In genomic region chr6:11389977-11390376, GRCh38 we compare ENCODE assay signal across 17 cellular contexts.
DNase-seq lines count a peak whose midpoint lies in the region; ATAC-seq, FAIRE-seq and TF ChIP-seq lines count a peak whose summit lies in the region.
"Had no signal": no experiment of that assay in that cellular context is flagged by ENCODE, and none has a peak within 500 bp of the region (broad histone marks: within the 10 kb centered on the region; RNA-seq: fewer than 3 reads in every experiment).

No MANE protein-coding gene starts in this region.

- 97% methylated on average over 7 of the region's 7 CpGs for WGBS in HepG2 (ENCODE audit: low lambda C conversion rate)
- WGBS in right lobe of liver (ENCODE audit: insufficient coverage, low coverage, low lambda C conversion rate, missing lambda C conversion rate) = 54% methylated on average over 5 of the region's 7 CpGs
- WGBS in lung, 2 donors = 34 to 39% methylated on average over 7 of the region's 7 CpGs

- H3K4me1 ChIP-seq in HepG2 (ENCODE audit: insufficient read depth, low read length) = peaks cover 90% of the 10 kb centered on the region
- H3K4me1 ChIP-seq in right lobe of liver = peaks cover 0 to 19% (median 9%) of the 10 kb centered on the region in 4 donors
- peaks cover 0 to 8% of the 10 kb centered on the region in 2 donors for H3K4me1 ChIP-seq in lung (ENCODE audit: control insufficient read depth in 2 of 2, insufficient read depth in 2 of 2, low read length in 2 of 2)

- TF ChIP-seq CTCF in HepG2 (CRISPR knock-in tag; IDR thresholded peaks at IDR 0.05) (no peak), right lobe of liver (IDR thresholded peaks at IDR 0.05) (no peak), epithelial cell of esophagus (IDR thresholded peaks at IDR 0.05; ENCODE audit: insufficient read depth, low read depth, low read length, missing control alignments) (no peak), lung (IDR thresholded peaks at IDR 0.05; ENCODE audit: control extremely low read depth, extremely low read depth) (no peak)

- DNase-seq in HepG2 (ENCODE audit: low spot score) = no peak
- no peak for DNase-seq in right lobe of liver
- peak; percentile 20 for DNase-seq in epithelial cell of esophagus (ENCODE audit: low read depth)
- DNase-seq in lung (ENCODE audit: low spot score) = peak; percentile 71
- DNase-seq in NCI-H2081 treated with DMSO at 0.1 percent for 48 hours (lab: John Stamatoyannopoulos, UW) = no peak
- no peak for DNase-seq in substantia nigra (lab: John Stamatoyannopoulos, UW)
- DNase-seq in activated naive CD4-positive, alpha-beta T cell treated with anti-CD3 and anti-CD28 coated beads, Interleukin-2, amount 50 U/mL, for 16 hours = no peak
- DNase-seq: activated CD4-positive, alpha-beta memory T cell treated with anti-CD3 and anti-CD28 coated beads for 36 hours; activated effector memory CD4-positive, alpha-beta T cell treated with Interleukin-2 at 50 U/mL for 16 hours; CD4-positive, alpha-beta T cell; NCI-H1436; NCI-H345 had no signal

- in situ Hi-C loops in HepG2 (cut with HindIII; ENCODE audit: extremely low pct_ligation_motif_present, low pct_unique_long_range_greater_than_20kb) = no loop called here

- TF ChIP-seq POLR2A in HepG2 (IDR thresholded peaks at IDR 0.05; ENCODE audit: insufficient read depth in 1 of 2, low read depth in 2 of 2, low read length in 2 of 2) (no peak), right lobe of liver (IDR thresholded peaks at IDR 0.05) (no peak)

- CTCF ChIA-PET in HepG2 (lab: Yijun Ruan, JAX; ENCODE audit: low intra/inter-chr PET ratio, low total read pairs) = no interaction called here

- peaks cover 7% of the 10 kb centered on the region for H3K79me2 ChIP-seq in HepG2 (ENCODE audit: insufficient read depth, low read length)

- no peaks in the 10 kb centered on the region for H3K36me3 ChIP-seq in HepG2 (replicated peaks in 1 of 2; ENCODE audit: control insufficient read depth in 1 of 2, insufficient read depth in 2 of 2, low read length in 2 of 2)
- H3K36me3 ChIP-seq in right lobe of liver = no peaks in the 10 kb centered on the region
- no peaks in the 10 kb centered on the region for H3K36me3 ChIP-seq in lung (ENCODE audit: control insufficient read depth in 2 of 2, insufficient read depth in 2 of 2, low read length in 2 of 2)
- H3K36me3 ChIP-seq: neutrophil, suprapubic skin had no signal

- no peak overlapping the region for H3K4me2 ChIP-seq in HepG2 (ENCODE audit: low read depth, low read length)
- H3K4me2 ChIP-seq: A549, KMS-11 had no signal

- ATAC-seq in HepG2 (no peak), right lobe of liver (no peak), lung (ENCODE audit: insufficient read depth, low FRiP score) (peak; percentile 87), HG02938 (IDR thresholded peaks at IDR 0.05; ENCODE audit: unreplicated experiment) (no peak)
- ATAC-seq: A549 had no signal

- H3K27ac ChIP-seq in HepG2 (ENCODE audit: extremely low read length, insufficient read depth, low read length) = peak overlapping the region; percentile 44
- H3K27ac ChIP-seq in right lobe of liver = peak overlapping the region in 1 of 3 donors; percentile 2
- H3K27ac ChIP-seq in lung (ENCODE audit: low read depth in 1 of 2, low read length in 1 of 2) = peak overlapping the region in 1 of 2 donors; percentile 77
- no peak overlapping the region for H3K27ac ChIP-seq in substantia nigra (ENCODE audit: low read depth, low read length, poor library complexity, severe bottlenecking)
- H3K27ac ChIP-seq: KMS-11, suprapubic skin had no signal

- no TSS peak for BruUV-seq in HepG2 (replicated peaks; lab: Mats Ljungman, UMichigan)

- intact Hi-C loops in HepG2 (cut with micrococcal nuclease; ENCODE audit: unreplicated experiment) = loop anchor here (5.0 kb wide), 1 partner anchor 173 kb away; no protein-coding TSS in a partner anchor
- intact Hi-C loops in right lobe of liver (cut with DNase I) = no loop called here

- FAIRE-seq in HepG2 (lab: Jason Lieb, UNC) = no peak
- FAIRE-seq: A549 had no signal

- POLR2A ChIA-PET in HepG2 (lab: Yijun Ruan, JAX) = interaction anchor here (1.7 kb wide), 1 partner anchor 22 kb away, joined by 10 read pairs; no protein-coding TSS in a partner anchor

- no peak overlapping the region for H3K9ac ChIP-seq in HepG2 (ENCODE audit: insufficient read depth, low read depth, low read length)
- H3K9ac ChIP-seq: KMS-11 had no signal

- H3K4me3 ChIP-seq in HepG2 (replicated peaks in 1 of 3; ENCODE audit: insufficient read depth in 1 of 3, low read depth in 2 of 3, low read length in 3 of 3) (no peak overlapping the region), right lobe of liver (no peak overlapping the region), epithelial cell of esophagus (ENCODE audit: low read length) (no peak overlapping the region), lung (no peak overlapping the region)
- H3K4me3 ChIP-seq: A549, suprapubic skin had no signal

- TF ChIP-seq EP300 in HepG2 (IDR thresholded peaks at IDR 0.05; ENCODE audit: low read depth in 2 of 2, low read length in 2 of 2) (no peak), HepG2 (CRISPR knock-in tag; IDR thresholded peaks at IDR 0.05; ENCODE audit: borderline replicate concordance) (no peak)

- no peak overlapping the region for H2AFZ ChIP-seq in HepG2 (ENCODE audit: low read length)

- H3K27me3 ChIP-seq in HepG2 (ENCODE audit: control insufficient read depth in 1 of 2, insufficient read depth in 2 of 2, low read length in 2 of 2) = no peaks in the 10 kb centered on the region
- H3K27me3 ChIP-seq in right lobe of liver = no peaks in the 10 kb centered on the region
- H3K27me3 ChIP-seq in lung (ENCODE audit: control insufficient read depth, insufficient read depth) = no peaks in the 10 kb centered on the region
- H3K27me3 ChIP-seq: neutrophil, suprapubic skin had no signal

- TF ChIP-seq RAD21 in HepG2 (CRISPR knock-in tag; IDR thresholded peaks at IDR 0.05) = no peak

- H4K20me1 ChIP-seq in HepG2 (ENCODE audit: insufficient read depth, low read length) = no peaks in the 10 kb centered on the region

- no peaks in the 10 kb centered on the region for H3K9me3 ChIP-seq in HepG2 (ENCODE audit: low read length)
- H3K9me3 ChIP-seq in right lobe of liver = no peaks in the 10 kb centered on the region
- H3K9me3 ChIP-seq in lung (ENCODE audit: control insufficient read depth in 2 of 2, insufficient read depth in 1 of 2, low read length in 1 of 2) = no peaks in the 10 kb centered on the region
- H3K9me3 ChIP-seq: A549, neutrophil, suprapubic skin had no signal

TF ChIP-seq in HepG2, 621 proteins besides CTCF, POLR2A, EP300 and RAD21:
- TF ChIP-seq ZNF557 (CRISPR knock-in tag; IDR thresholded peaks at IDR 0.05) (no peak), ZNF138 (CRISPR knock-in tag; IDR thresholded peaks at IDR 0.05; ENCODE audit: low read depth) (no peak), ZNF878 (CRISPR knock-in tag; IDR thresholded peaks at IDR 0.05) (0 out of 2 replicates have a peak, but pooled peaks have one; percentile 56), KLF6 (CRISPR knock-in tag; IDR thresholded peaks at IDR 0.05) (no peak), KMT2B (CRISPR knock-in tag; IDR thresholded peaks at IDR 0.05) (peak; percentile 15; the same call in 1 of the 2 replicates), ZNF30 (CRISPR knock-in tag; IDR thresholded peaks at IDR 0.05) (0 out of 2 replicates have a peak, but pooled peaks have one; percentile 40), IRF2 (CRISPR knock-in tag; IDR thresholded peaks at IDR 0.05) (peak; percentile 45; the same call in 1 of the 2 replicates), BRF2 (CRISPR knock-in tag; IDR thresholded peaks at IDR 0.05) (no peak), CHD4 (IDR thresholded peaks at IDR 0.05; ENCODE audit: borderline replicate concordance, low read length) (0 out of 2 replicates have a peak, but pooled peaks have one; percentile 40), ZSCAN31 (CRISPR knock-in tag; IDR thresholded peaks at IDR 0.05; ENCODE audit: low read depth) (0 out of 2 replicates have a peak, but pooled peaks have one; percentile 48), ZFX (CRISPR knock-in tag; IDR thresholded peaks at IDR 0.05; ENCODE audit: low read depth) (peak; percentile 26; the same call in 1 of the 2 replicates), ZNF20 (CRISPR knock-in tag; IDR thresholded peaks at IDR 0.05) (no peak), ZNF136 (CRISPR knock-in tag; IDR thresholded peaks at IDR 0.05; ENCODE audit: low read depth) (0 out of 2 replicates have a peak, but pooled peaks have one; percentile 38), CREM (IDR thresholded peaks at IDR 0.05) (0 out of 2 replicates have a peak, but pooled peaks have one; percentile 33), CREM (CRISPR knock-in tag; IDR thresholded peaks at IDR 0.05) (no peak)

Comparison
In these comparisons a context has a peak if more than half of its experiments do, and no peak if none do; other contexts are left out.
1. DNase-seq: peak in epithelial cell of esophagus (single experiment) and lung (single experiment); none in HepG2 (single experiment), right lobe of liver (0 of 3), NCI-H2081 treated with DMSO at 0.1 percent for 48 hours (single experiment), substantia nigra (0 of 49) and activated naive CD4-positive, alpha-beta T cell treated with anti-CD3 and anti-CD28 coated beads, Interleukin-2, amount 50 U/mL, for 16 hours (single experiment).